ENCODE assay signal across 13 cellular contexts in the genomic region with DNA sequence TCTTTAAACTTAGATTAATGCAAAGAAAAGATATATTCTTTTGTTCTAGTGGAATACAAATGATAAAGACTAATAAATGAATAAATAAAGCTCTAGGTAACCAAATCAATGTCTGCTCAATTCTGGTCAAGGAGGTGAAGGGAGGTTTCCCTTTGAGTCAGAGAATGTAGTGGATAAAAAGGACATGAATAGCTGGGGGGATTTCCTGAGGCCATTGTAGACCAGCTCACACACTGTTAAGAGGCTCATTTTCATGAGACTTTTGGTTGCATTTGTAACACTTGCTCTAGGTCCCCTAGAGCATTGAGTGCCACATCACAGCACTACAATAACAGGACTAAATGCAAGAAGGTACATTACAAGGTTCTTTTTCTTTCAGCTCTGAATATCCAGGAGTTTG.
DNase-seq lines count a peak whose midpoint lies in the region; ATAC-seq and TF ChIP-seq lines count a peak whose summit lies in the region.
"Had no signal": no experiment of that assay in that cellular context is flagged by ENCODE, and none has a peak within 500 bp of the region (broad histone marks: within the 10 kb centered on the region; RNA-seq: fewer than 3 reads in every experiment).

No MANE protein-coding gene starts in this region.

- ATAC-seq in GM19324 (IDR thresholded peaks at IDR 0.05; ENCODE audit: low FRiP score, unreplicated experiment) (peak; percentile 70), HG02642 (IDR thresholded peaks at IDR 0.05; ENCODE audit: poor library complexity, unreplicated experiment) (peak; percentile 91), HG03460 (IDR thresholded peaks at IDR 0.05; ENCODE audit: unreplicated experiment) (peak; percentile 79)
- no peak for ATAC-seq in naive thymus-derived CD8-positive, alpha-beta T cell

- POLR2A ChIA-PET in naive thymus-derived CD8-positive, alpha-beta T cell (lab: Charles Lee): interaction anchor here (0.6 kb wide), 1 partner anchor 10 kb away, joined by 4 read pairs; no protein-coding TSS in a partner anchor

- peak; percentile 21 for TF ChIP-seq CTCF in GM12873 (IDR thresholded peaks at IDR 0.05; ENCODE audit: insufficient read depth, low read depth, low read length, missing control alignments)

- H3K9me3 Mint-ChIP-seq in naive thymus-derived CD8-positive, alpha-beta T cell: no peaks in the 10 kb centered on the region
- H3K9me3 Mint-ChIP-seq: mesothelial cell of epicardium had no signal

- no peak overlapping the region for H3K27ac Mint-ChIP-seq in naive thymus-derived CD8-positive, alpha-beta T cell
- H3K27ac Mint-ChIP-seq: mesothelial cell of epicardium had no signal

- H3K4me3 Mint-ChIP-seq in naive thymus-derived CD8-positive, alpha-beta T cell: no peak overlapping the region
- H3K4me3 Mint-ChIP-seq: mesothelial cell of epicardium had no signal

- H3K4me1 Mint-ChIP-seq in naive thymus-derived CD8-positive, alpha-beta T cell: peaks cover 0 to 6% (median 2%) of the 10 kb centered on the region in 4 donors
- H3K4me1 Mint-ChIP-seq: mesothelial cell of epicardium had no signal

- H3K36me3 Mint-ChIP-seq in naive thymus-derived CD8-positive, alpha-beta T cell: no peaks in the 10 kb centered on the region
- H3K36me3 Mint-ChIP-seq: mesothelial cell of epicardium had no signal

- DNase-seq in stimulated activated naive CD4-positive, alpha-beta T cell (lab: John Stamatoyannopoulos, UW): no peak
- no peak for DNase-seq in NCI-H774 (lab: John Stamatoyannopoulos, UW)
- DNase-seq in naive thymus-derived CD8-positive, alpha-beta T cell: no peak
- DNase-seq in effector CD4-positive, alpha-beta T cell: no peak
- DNase-seq: activated CD8-positive, alpha-beta memory T cell treated with anti-CD3 and anti-CD28 coated beads, Interleukin-2, amount 50 U/mL, for 48 hours; AML-193; NCI-H345; stimulated activated CD8-positive, alpha-beta memory T cell treated with anti-CD3 and anti-CD28 coated beads, Interleukin-4, amount 100 ng/mL, for 48 hours had no signal

- no peaks in the 10 kb centered on the region for H3K27me3 Mint-ChIP-seq in naive thymus-derived CD8-positive, alpha-beta T cell

Comparison
In these comparisons a context has a peak if more than half of its experiments do, and no peak if none do; other contexts are left out.
1. ATAC-seq: peak in GM19324 (single experiment), HG02642 (single experiment) and HG03460 (single experiment); none in naive thymus-derived CD8-positive, alpha-beta T cell (0 of 2).